26 cellular contexts compared by ENCODE assay signal in the genomic region with DNA sequence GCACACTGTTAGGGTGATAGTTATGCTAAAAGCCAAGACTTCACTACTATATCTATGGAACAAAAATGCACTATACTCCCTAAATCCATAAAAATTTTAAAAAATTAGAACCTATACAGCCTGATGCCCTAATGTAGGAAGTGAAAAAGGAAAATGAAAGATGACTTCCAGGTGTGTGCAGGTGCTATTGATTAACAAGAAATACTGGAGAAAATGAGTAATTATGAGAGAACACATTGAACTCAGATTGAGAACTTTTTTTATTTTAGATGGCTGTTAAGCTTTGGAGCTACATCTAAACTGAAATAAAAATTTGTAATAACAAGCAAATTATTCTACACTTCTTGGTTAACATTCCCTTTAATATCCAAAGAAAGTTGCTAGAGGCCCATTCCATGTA.
"Had no signal": no experiment of that assay in that cellular context is flagged by ENCODE, and none has a peak within 500 bp of the region (broad histone marks: within the 10 kb centered on the region; RNA-seq: fewer than 3 reads in every experiment).

No MANE protein-coding gene starts in this region.

- H3K27me3 Mint-ChIP-seq: activated CD4-positive, alpha-beta T cell treated with anti-CD3 and anti-CD28 coated beads for 36 hours; activated CD8-positive, alpha-beta T cell treated with anti-CD3 and anti-CD28 coated beads for 36 hours; activated naive CD4-positive, alpha-beta T cell treated with anti-CD3 and anti-CD28 coated beads, Interleukin-2, amount 10 ng/mL, durations not matched to agents 7 days and 5 days; activated naive CD8-positive, alpha-beta T cell treated with anti-CD3 and anti-CD28 coated beads for 36 hours had no signal

- DNase-seq: activated CD4-positive, alpha-beta T cell treated with anti-CD3 and anti-CD28 coated beads for 36 hours; activated CD4-positive, alpha-beta T cell treated with anti-CD3 and anti-CD28 coated beads, Interleukin-2, amount 50 U/mL, for 1 hour; activated CD8-positive, alpha-beta memory T cell treated with anti-CD3 and anti-CD28 coated beads, Interleukin-2, amount 50 U/mL, for 4 hours; activated CD8-positive, alpha-beta T cell treated with anti-CD3 and anti-CD28 coated beads for 36 hours; activated gamma-delta T cell treated with Interleukin-2 at 50 U/mL for 16 hours; activated naive CD4-positive, alpha-beta T cell treated with anti-CD3 and anti-CD28 coated beads, Interleukin-2, amount 10 ng/mL, durations not matched to agents 7 days and 5 days; activated naive CD8-positive, alpha-beta T cell treated with anti-CD3 and anti-CD28 coated beads for 36 hours; activated T-cell treated with anti-CD3 and anti-CD28 coated beads, Interleukin-2, amount 50 U/mL, for 72 hours; brain microvascular endothelial cell; NCI-H1048; NCI-H1417; NCI-H1694; NCI-H2029; NCI-H2107; NCI-H2171 treated with DMSO at 0.1 percent for 48 hours; NCI-H226; NCI-H510A; NCI-H526 treated with DMSO at 0.1 percent for 48 hours; NCI-H82; Peyer's patch; Right ventricle myocardium superior; SJCRH30; SK-N-SH; T-helper 1 cell; WERI-Rb-1 had no signal

- H3K36me3 Mint-ChIP-seq: activated naive CD4-positive, alpha-beta T cell treated with anti-CD3 and anti-CD28 coated beads, Interleukin-2, amount 10 ng/mL, durations not matched to agents 7 days and 5 days; activated naive CD8-positive, alpha-beta T cell treated with anti-CD3 and anti-CD28 coated beads for 36 hours had no signal

- ATAC-seq: activated CD4-positive, alpha-beta T cell treated with anti-CD3 and anti-CD28 coated beads for 36 hours; activated CD8-positive, alpha-beta T cell treated with anti-CD3 and anti-CD28 coated beads for 36 hours; activated T-cell treated with anti-CD3 and anti-CD28 coated beads, Interleukin-2, amount 50 U/mL, for 72 hours had no signal

- H3K4me1 Mint-ChIP-seq: activated CD4-positive, alpha-beta T cell treated with anti-CD3 and anti-CD28 coated beads for 36 hours; activated naive CD4-positive, alpha-beta T cell treated with anti-CD3 and anti-CD28 coated beads, Interleukin-2, amount 10 ng/mL, durations not matched to agents 7 days and 5 days; activated naive CD8-positive, alpha-beta T cell treated with anti-CD3 and anti-CD28 coated beads for 36 hours had no signal

- H3K27ac Mint-ChIP-seq: activated CD4-positive, alpha-beta T cell treated with anti-CD3 and anti-CD28 coated beads for 36 hours; activated CD8-positive, alpha-beta T cell treated with anti-CD3 and anti-CD28 coated beads for 36 hours; activated naive CD4-positive, alpha-beta T cell treated with anti-CD3 and anti-CD28 coated beads, Interleukin-2, amount 10 ng/mL, durations not matched to agents 7 days and 5 days; activated naive CD8-positive, alpha-beta T cell treated with anti-CD3 and anti-CD28 coated beads for 36 hours; activated T-cell treated with anti-CD3 and anti-CD28 coated beads, Interleukin-2, amount 50 U/mL, for 72 hours; activated T-helper 2 cell treated with anti-CD3 and anti-CD28 coated beads, Interferon-gamma antibody, Interleukin-2, Interleukin-4, amounts not matched to agents 10 μg/mL and 5 μg/mL and 100 μg/mL, durations not matched to agents 14 hours and 24 hours and 36 hours had no signal

- H3K4me3 Mint-ChIP-seq: activated CD4-positive, alpha-beta T cell treated with anti-CD3 and anti-CD28 coated beads for 36 hours; activated CD8-positive, alpha-beta T cell treated with anti-CD3 and anti-CD28 coated beads for 36 hours; activated naive CD4-positive, alpha-beta T cell treated with anti-CD3 and anti-CD28 coated beads, Interleukin-2, amount 10 ng/mL, durations not matched to agents 7 days and 5 days; activated naive CD8-positive, alpha-beta T cell treated with anti-CD3 and anti-CD28 coated beads for 36 hours; activated T-cell treated with anti-CD3 and anti-CD28 coated beads, Interleukin-2, amount 50 U/mL, for 72 hours had no signal

- H3K9me3 Mint-ChIP-seq: activated CD8-positive, alpha-beta T cell treated with anti-CD3 and anti-CD28 coated beads for 36 hours; activated naive CD4-positive, alpha-beta T cell treated with anti-CD3 and anti-CD28 coated beads, Interleukin-2, amount 10 ng/mL, durations not matched to agents 7 days and 5 days; activated naive CD8-positive, alpha-beta T cell treated with anti-CD3 and anti-CD28 coated beads for 36 hours had no signal
